In the genomic region with DNA sequence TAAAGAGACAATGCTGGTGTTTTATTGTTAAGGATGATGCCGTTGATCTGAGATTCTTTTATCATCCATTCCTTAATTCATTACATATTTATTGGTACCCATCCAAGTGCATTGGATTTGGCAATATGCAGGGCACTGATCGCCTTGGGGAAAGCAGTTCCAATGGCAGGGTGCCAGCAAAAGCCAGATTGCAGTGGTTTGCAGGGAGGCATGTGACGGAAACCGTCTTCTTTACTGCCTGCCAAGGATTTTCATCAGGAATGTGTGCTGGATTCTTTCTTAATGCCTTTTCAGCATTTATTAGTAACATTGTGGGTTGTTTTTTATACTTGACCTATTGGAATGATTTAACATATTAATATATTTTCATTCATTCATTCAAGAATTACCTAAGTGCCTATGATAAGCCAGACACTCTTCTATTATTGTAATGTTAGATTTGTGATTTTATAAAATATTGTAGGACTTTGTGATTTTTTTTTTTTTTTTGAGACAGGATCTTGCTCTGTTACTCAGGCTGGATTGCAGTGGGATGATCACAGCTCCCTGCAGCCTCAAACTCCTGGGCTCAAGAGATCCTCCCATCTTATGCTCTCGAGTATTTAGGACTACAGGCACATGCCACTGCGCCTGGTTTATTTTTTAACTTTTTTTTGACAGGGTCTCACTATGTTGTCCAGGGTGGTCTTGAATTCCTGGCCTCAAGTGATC, we compare ENCODE assay signal across 8 cellular contexts.
A peak's percentile ranks its signal among the peaks of the same experiment; 100 is the strongest.
DNase-seq lines count a peak whose midpoint lies in the region; ATAC-seq lines count a peak whose summit lies in the region.

No MANE protein-coding gene starts in this region.

- H3K27ac ChIP-seq in ACC112 (ENCODE audit: low read depth, low read length) = peak overlapping the region; percentile 66
- no peak overlapping the region for H3K27ac ChIP-seq in Karpas-422 (ENCODE audit: low read length)

- H3K4me1 ChIP-seq in ACC112 (ENCODE audit: control insufficient read depth, insufficient read depth, low read length, unreplicated experiment) (peaks cover 18% of the 10 kb centered on the region), Karpas-422 (ENCODE audit: low read length) (no peaks in the 10 kb centered on the region)

- no peak overlapping the region for H3K4me2 ChIP-seq in Karpas-422 (ENCODE audit: low read depth, low read length, poor library complexity, severe bottlenecking)

- H3K9ac ChIP-seq in Karpas-422 (ENCODE audit: low read length) = no peak overlapping the region

- H2AFZ ChIP-seq in ACC112 (ENCODE audit: low read length, unreplicated experiment) (peak overlapping the region; percentile 27), Karpas-422 (ENCODE audit: low read length) (no peak overlapping the region)

- H3K4me3 ChIP-seq in ACC112 (ENCODE audit: low read depth, low read length) = no peak overlapping the region
- no peak overlapping the region for H3K4me3 ChIP-seq in Karpas-422 (ENCODE audit: low read length)
- no peak overlapping the region for H3K4me3 ChIP-seq in H7 (ENCODE audit: insufficient read depth, low read depth, low read length)

- H3K9me3 ChIP-seq in Karpas-422 (ENCODE audit: low read length) = no peaks in the 10 kb centered on the region

- no peaks in the 10 kb centered on the region; the same call in 1 of the 2 replicates for H3K9me2 ChIP-seq in Karpas-422 (replicated peaks; ENCODE audit: insufficient read depth, low read length)

- ATAC-seq in left lobe of liver (peak; percentile 82), GM19455 (IDR thresholded peaks at IDR 0.05; ENCODE audit: unreplicated experiment) (no peak)

- no peaks in the 10 kb centered on the region for H4K20me1 ChIP-seq in Karpas-422 (ENCODE audit: insufficient read depth, low read depth, low read length)

- H3K36me3 ChIP-seq in ACC112 (ENCODE audit: insufficient read depth, low read length) = no peaks in the 10 kb centered on the region
- H3K36me3 ChIP-seq in Karpas-422 (ENCODE audit: insufficient read depth, low read length) = no peaks in the 10 kb centered on the region
- H3K36me3 ChIP-seq in H7 (replicated peaks; ENCODE audit: control insufficient read depth, insufficient read depth, low read length) = no peaks in the 10 kb centered on the region

- peak; percentile 3 for DNase-seq in NCI-H1048 (lab: John Stamatoyannopoulos, UW)
- DNase-seq in brain pericyte (ENCODE audit: low read depth, low spot score) = peak; percentile 47
- DNase-seq in left lobe of liver (ENCODE audit: low spot score) = peak; percentile 72
- DNase-seq in Karpas-422 = no peak
- no peak for DNase-seq in H7
- no peak for DNase-seq in stimulated activated CD4-positive, alpha-beta T cell treated with anti-CD3 and anti-CD28 coated beads, Interleukin-4, amount 100 ng/mL, for 1 hour

- H3K79me2 ChIP-seq in ACC112 (ENCODE audit: control insufficient read depth, insufficient read depth, low read length, unreplicated experiment) (no peaks in the 10 kb centered on the region), Karpas-422 (ENCODE audit: low read length) (no peaks in the 10 kb centered on the region)

- H3K27me3 ChIP-seq in ACC112 (ENCODE audit: insufficient read depth, low read length) (no peaks in the 10 kb centered on the region), Karpas-422 (ENCODE audit: low read length) (no peaks in the 10 kb centered on the region), H7 (ENCODE audit: control insufficient read depth, insufficient read depth, low read length) (no peaks in the 10 kb centered on the region)

Comparison
In these comparisons a context has a peak if more than half of its experiments do, and no peak if none do; other contexts are left out.
1. DNase-seq: peak in NCI-H1048 (single experiment), brain pericyte (single experiment) and left lobe of liver (single experiment); none in Karpas-422 (single experiment), H7 (single experiment) and stimulated activated CD4-positive, alpha-beta T cell treated with anti-CD3 and anti-CD28 coated beads, Interleukin-4, amount 100 ng/mL, for 1 hour (single experiment).